11 cellular contexts compared by ENCODE assay signal in the genomic region with DNA sequence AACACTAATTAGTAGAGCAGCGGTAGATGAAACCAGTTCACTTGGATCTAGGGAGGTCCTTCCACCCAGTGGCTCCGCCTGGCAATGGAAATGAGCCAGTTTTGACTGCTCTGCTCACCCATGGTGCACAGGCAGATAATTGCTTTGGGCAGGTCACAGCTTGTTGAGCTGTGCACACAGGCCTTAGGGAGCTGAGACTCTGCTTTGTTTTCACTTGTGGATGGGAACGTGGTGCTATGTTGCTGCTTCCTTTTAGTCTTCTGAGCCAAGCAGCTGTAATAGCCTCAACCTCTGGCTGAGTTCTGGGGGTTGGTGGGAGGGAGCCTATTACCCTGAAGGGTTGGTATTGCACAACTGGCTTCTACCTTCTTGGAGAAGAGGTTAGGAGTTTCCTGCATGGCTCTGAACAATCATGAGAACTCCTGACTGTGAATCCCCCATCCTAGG.
A peak's percentile ranks its signal among the peaks of the same experiment; 100 is the strongest.
DNase-seq lines count a peak whose midpoint lies in the region; TF ChIP-seq lines count a peak whose summit lies in the region.
"Had no signal": no experiment of that assay in that cellular context is flagged by ENCODE, and none has a peak within 500 bp of the region (broad histone marks: within the 10 kb centered on the region; RNA-seq: fewer than 3 reads in every experiment).

No MANE protein-coding gene starts in this region.

- H3K4me3 ChIP-seq in SJCRH30 (no peak overlapping the region), right atrium auricular region (no peak overlapping the region)

- H3K36me3 ChIP-seq in SJCRH30 (no peaks in the 10 kb centered on the region), right atrium auricular region (no peaks in the 10 kb centered on the region)

- DNase-seq in COR-L47 (lab: John Stamatoyannopoulos, UW) (peak; percentile 98), NCI-H187 (lab: John Stamatoyannopoulos, UW) (peak; percentile 74 to 81), SJCRH30 (peak; percentile 71 to 83), right atrium auricular region (ENCODE audit: low spot score) (no peak), AG20443 (ENCODE audit: low spot score) (no peak), amygdala (lab: John Stamatoyannopoulos, UW) (no peak), LoVo (ENCODE audit: low spot score) (no peak), GF-D8 (lab: John Stamatoyannopoulos, UW) (no peak)
- DNase-seq: activated gamma-delta T cell treated with Interleukin-2 at 50 U/mL for 16 hours; occipital lobe; stimulated activated CD4-positive, alpha-beta T cell treated with anti-CD3 and anti-CD28 coated beads, Interleukin-4, amount 100 ng/mL, for 4 hours had no signal

- H3K27me3 ChIP-seq in SJCRH30: no peaks in the 10 kb centered on the region
- H3K27me3 ChIP-seq in right atrium auricular region: no peaks in the 10 kb centered on the region

- H3K9me3 ChIP-seq in SJCRH30 (replicated peaks) (no peaks in the 10 kb centered on the region), right atrium auricular region (no peaks in the 10 kb centered on the region)

- no peak for TF ChIP-seq CTCF in right atrium auricular region (IDR thresholded peaks at IDR 0.05)

- peaks cover 5% of the 10 kb centered on the region for H3K4me1 ChIP-seq in SJCRH30
- peaks cover 0 to 20% of the 10 kb centered on the region in 2 donors for H3K4me1 ChIP-seq in right atrium auricular region

- H3K27ac ChIP-seq in SJCRH30: peak overlapping the region; percentile 21; the same call in 1 of the 2 replicates
- peak overlapping the region; percentile 46 to 80 for H3K27ac ChIP-seq in right atrium auricular region

Comparison
In these comparisons a context has a peak if more than half of its experiments do, and no peak if none do; other contexts are left out.
1. DNase-seq: peak in COR-L47 (single experiment), NCI-H187 (2 of 2) and SJCRH30 (2 of 2); none in right atrium auricular region (single experiment), AG20443 (single experiment), amygdala (0 of 56), LoVo (single experiment) and GF-D8 (single experiment).